Comparison of ENCODE assay signal across 15 cellular contexts in genomic region chr19:40781140-40781539, GRCh38. TPM values are rescaled to one million over a fixed set of nuclear protein-coding genes. Genes with fewer than 3 reads are reported as not detected.
DNase-seq lines count a peak whose midpoint lies in the region; ATAC-seq, FAIRE-seq and TF ChIP-seq lines count a peak whose summit lies in the region.
"Had no signal": no experiment of that assay in that cellular context is flagged by ENCODE, and none has a peak within 500 bp of the region (broad histone marks: within the 10 kb centered on the region; RNA-seq: fewer than 3 reads in every experiment).

No MANE protein-coding gene starts in this region.

- H3K4me1 Mint-ChIP-seq in activated T-cell treated with anti-CD3 and anti-CD28 coated beads, Interleukin-2, amount 50 U/mL, for 24 hours (ENCODE audit: low read depth) = peaks cover 53% of the 10 kb centered on the region
- H3K4me1 Mint-ChIP-seq in activated T-cell treated with anti-CD3 and anti-CD28 coated beads, Interleukin-2, amount 50 U/mL, for 4 hours (ENCODE audit: low read depth) = peaks cover 39% of the 10 kb centered on the region
- peaks cover 20% of the 10 kb centered on the region for H3K4me1 Mint-ChIP-seq in WTC11
- peaks cover 60% of the 10 kb centered on the region for H3K4me1 Mint-ChIP-seq in stimulated activated effector memory CD8-positive, alpha-beta T cell treated with anti-CD3 and anti-CD28 coated beads, Interleukin-12 subunit alpha, Interleukin-12 subunit beta, amount 100 ng/mL, for 72 hours

- peak overlapping the region; percentile 2 for H3K27ac Mint-ChIP-seq in activated T-cell treated with anti-CD3 and anti-CD28 coated beads, Interleukin-2, amount 50 U/mL, for 24 hours
- peak overlapping the region; percentile 60 for H3K27ac Mint-ChIP-seq in WTC11
- peak overlapping the region; percentile 95 for H3K27ac Mint-ChIP-seq in stimulated activated effector memory CD8-positive, alpha-beta T cell treated with anti-CD3 and anti-CD28 coated beads, Interleukin-12 subunit alpha, Interleukin-12 subunit beta, amount 100 ng/mL, for 72 hours

- FAIRE-seq in GM19239 (lab: Jason Lieb, UNC) = no peak
- FAIRE-seq: GM18507 had no signal

- TF ChIP-seq CTCF in WTC11 (IDR thresholded peaks at IDR 0.05) = no peak

- no peak for DNase-seq in activated T-cell treated with anti-CD3 and anti-CD28 coated beads, Interleukin-2, amount 50 U/mL, for 24 hours
- no peak for DNase-seq in activated T-cell treated with anti-CD3 and anti-CD28 coated beads, Interleukin-2, amount 50 U/mL, for 4 hours
- DNase-seq in WTC11 (ENCODE audit: low spot score) (no peak), retina (no peak), GM19239 (ENCODE audit: insufficient read length, low spot score) (no peak)
- DNase-seq in stimulated activated effector memory CD8-positive, alpha-beta T cell treated with anti-CD3 and anti-CD28 coated beads, Interleukin-12 subunit alpha, Interleukin-12 subunit beta, amount 100 ng/mL, for 72 hours (ENCODE audit: low spot score in 2 of 2) = no peak
- DNase-seq: DMS53; KG1; NCI-H1105; NCI-H1694 treated with DMSO at 0.1 percent for 48 hours; NCI-H345; NCI-H69; NK-92 treated with Interleukin-12 subunit alpha and Interleukin-12 subunit beta, amount 100 ng/mL, for 24 hours had no signal

- no peaks in the 10 kb centered on the region for H3K27me3 Mint-ChIP-seq in activated T-cell treated with anti-CD3 and anti-CD28 coated beads, Interleukin-2, amount 50 U/mL, for 24 hours
- H3K27me3 Mint-ChIP-seq in activated T-cell treated with anti-CD3 and anti-CD28 coated beads, Interleukin-2, amount 50 U/mL, for 4 hours (ENCODE audit: low read depth) = no peaks in the 10 kb centered on the region
- no peaks in the 10 kb centered on the region for H3K27me3 Mint-ChIP-seq in WTC11 (ENCODE audit: low read depth)

- CTCF ChIA-PET in WTC11 (lab: Charles Lee) = interaction anchor here (0.7 to 4.1 kb wide), 3 partner anchors 17 to 995 kb away, joined by 3 to 76 read pairs (median 4); partner anchors contain the start of gene EGLN2

- POLR2A ChIA-PET in WTC11 (lab: Charles Lee) = interaction anchor here (0.7 kb wide), 1 partner anchor 543 kb away, joined by 3 read pairs; no protein-coding TSS in a partner anchor

- no peaks in the 10 kb centered on the region for H3K9me3 Mint-ChIP-seq in activated T-cell treated with anti-CD3 and anti-CD28 coated beads, Interleukin-2, amount 50 U/mL, for 24 hours
- H3K9me3 Mint-ChIP-seq in activated T-cell treated with anti-CD3 and anti-CD28 coated beads, Interleukin-2, amount 50 U/mL, for 4 hours = no peaks in the 10 kb centered on the region
- no peaks in the 10 kb centered on the region for H3K9me3 Mint-ChIP-seq in WTC11
- no peaks in the 10 kb centered on the region for H3K9me3 Mint-ChIP-seq in stimulated activated effector memory CD8-positive, alpha-beta T cell treated with anti-CD3 and anti-CD28 coated beads, Interleukin-12 subunit alpha, Interleukin-12 subunit beta, amount 100 ng/mL, for 72 hours

- peaks cover 24% of the 10 kb centered on the region for H3K36me3 Mint-ChIP-seq in activated T-cell treated with anti-CD3 and anti-CD28 coated beads, Interleukin-2, amount 50 U/mL, for 24 hours (ENCODE audit: low read depth)
- peaks cover 9% of the 10 kb centered on the region for H3K36me3 Mint-ChIP-seq in activated T-cell treated with anti-CD3 and anti-CD28 coated beads, Interleukin-2, amount 50 U/mL, for 4 hours (ENCODE audit: insufficient read depth)
- 0 out of 2 replicates have a peak, but pooled peaks cover 3% of the 10 kb centered on the region for H3K36me3 Mint-ChIP-seq in WTC11
- H3K36me3 Mint-ChIP-seq in stimulated activated effector memory CD8-positive, alpha-beta T cell treated with anti-CD3 and anti-CD28 coated beads, Interleukin-12 subunit alpha, Interleukin-12 subunit beta, amount 100 ng/mL, for 72 hours = peaks cover 64% of the 10 kb centered on the region

- ATAC-seq in activated T-cell treated with anti-CD3 and anti-CD28 coated beads, Interleukin-2, amount 50 U/mL, for 4 hours = no peak
- no peak for ATAC-seq in WTC11
- ATAC-seq in stimulated activated effector memory CD8-positive, alpha-beta T cell treated with anti-CD3 and anti-CD28 coated beads, Interleukin-12 subunit alpha, Interleukin-12 subunit beta, amount 100 ng/mL, for 72 hours = no peak

- H3K4me3 Mint-ChIP-seq in activated T-cell treated with anti-CD3 and anti-CD28 coated beads, Interleukin-2, amount 50 U/mL, for 24 hours = no peak overlapping the region
- no peak overlapping the region for H3K4me3 Mint-ChIP-seq in activated T-cell treated with anti-CD3 and anti-CD28 coated beads, Interleukin-2, amount 50 U/mL, for 4 hours
- H3K4me3 Mint-ChIP-seq in WTC11 = no peak overlapping the region
- H3K4me3 Mint-ChIP-seq in stimulated activated effector memory CD8-positive, alpha-beta T cell treated with anti-CD3 and anti-CD28 coated beads, Interleukin-12 subunit alpha, Interleukin-12 subunit beta, amount 100 ng/mL, for 72 hours = no peak overlapping the region

TF ChIP-seq in WTC11, 78 proteins besides CTCF, POLR2A, EP300 and RAD21:
- peak; percentile 39; the same call in 1 of the 2 replicates for TF ChIP-seq HMGA2 (CRISPR knock-in tag; IDR thresholded peaks at IDR 0.05)
- TF ChIP-seq SMAD3 (CRISPR knock-in tag; IDR thresholded peaks at IDR 0.05; ENCODE audit: borderline replicate concordance) = no peak
- TF ChIP-seq JUN (CRISPR knock-in tag; IDR thresholded peaks at IDR 0.05) = no peak

RNA-seq across cellular contexts. Expression of gene RAB4B, which starts 3.1 kb away (rescaled TPM):
- 10 to 100 TPM; 26.6 to 34.9 (median 30.0) TPM for total RNA-seq in activated T-cell treated with anti-CD3 and anti-CD28 coated beads, Interleukin-2, amount 50 U/mL, for 4 hours
- total RNA-seq in WTC11 (2021) = 29.7 to 34.1 TPM (median 30.5 TPM) in 3 replicates

RNA-seq across cellular contexts. Expression of gene MIA, which starts 5.8 kb away (rescaled TPM):
- under 1 TPM in 1 of 3 donors, not detected in 2; 0.87 TPM for total RNA-seq in activated T-cell treated with anti-CD3 and anti-CD28 coated beads, Interleukin-2, amount 50 U/mL, for 4 hours
- not detected in 3 replicates for total RNA-seq in WTC11 (2021)
- total RNA-seq: M059J had no signal

RNA-seq across cellular contexts. Expression of gene EGLN2, which starts 17.9 kb away (rescaled TPM):
- total RNA-seq in activated T-cell treated with anti-CD3 and anti-CD28 coated beads, Interleukin-2, amount 50 U/mL, for 4 hours = 10 to 100 TPM; 86.3 to 95.4 (median 89.4) TPM
- total RNA-seq in WTC11 (2021) = 97.7 to 106 TPM (median 102 TPM) in 3 replicates

RNA-seq across cellular contexts. Expression of gene SNRPA, which starts 30.1 kb away (rescaled TPM):
- total RNA-seq in activated T-cell treated with anti-CD3 and anti-CD28 coated beads, Interleukin-2, amount 50 U/mL, for 4 hours = 100 to 1,000 TPM; 213 to 234 (median 219) TPM
- total RNA-seq in WTC11 (2021) = 215 to 227 TPM (median 218 TPM) in 3 replicates

RNA-seq across cellular contexts. Expression of gene ACTMAP, which starts 30.9 kb away (rescaled TPM):
- 10 to 100 TPM in 1 of 3 donors, 1 to 10 TPM in 2; 7.4 to 11.4 (median 7.7) TPM for total RNA-seq in activated T-cell treated with anti-CD3 and anti-CD28 coated beads, Interleukin-2, amount 50 U/mL, for 4 hours
- total RNA-seq in WTC11 (2021) = 29.6 to 42.4 TPM (median 40.2 TPM) in 3 replicates

Comparison
In these comparisons a context has a peak if more than half of its experiments do, and no peak if none do; other contexts are left out.
1. H3K27ac Mint-ChIP-seq: peak in every context shown above with its lines; median percentile 95 in stimulated activated effector memory CD8-positive, alpha-beta T cell treated with anti-CD3 and anti-CD28 coated beads, Interleukin-12 subunit alpha, Interleukin-12 subunit beta, amount 100 ng/mL, for 72 hours; 60 in WTC11; 2 in activated T-cell treated with anti-CD3 and anti-CD28 coated beads, Interleukin-2, amount 50 U/mL, for 24 hours.